ENCODE assay signal across 8 cellular contexts in genomic region chr16:85822145-85822544, GRCh38.
"Had no signal": no experiment of that assay in that cellular context is flagged by ENCODE, and none has a peak within 500 bp of the region (broad histone marks: within the 10 kb centered on the region; RNA-seq: fewer than 3 reads in every experiment).

No MANE protein-coding gene starts in this region.

- H3K27me3 Mint-ChIP-seq: stimulated activated naive B cell treated with anti-CD40 and anti-IgM and Interleukin-4, amounts not matched to agents 10 μg/mL and 1 μg/mL and 100 μg/mL, for 72 hours had no signal

- H3K4me3 ChIP-seq: body of pancreas, smooth muscle cell had no signal

- H3K9me3 Mint-ChIP-seq: activated T-helper 1 cell treated with anti-CD3 and anti-CD28 coated beads, Interleukin-12 subunit alpha, Interleukin-12 subunit beta, Interleukin-2, Interleukin-4 antibody, amounts not matched to agents 30 ng/mL and 10 ng/mL and 1 ng/mL, durations not matched to agents 14 hours and 24 hours and 36 hours; nephron progenitor cell; stimulated activated naive B cell treated with anti-CD40 and anti-IgM and Interleukin-4, amounts not matched to agents 10 μg/mL and 1 μg/mL and 100 μg/mL, for 72 hours; type B pancreatic cell had no signal

- H3K4me3 Mint-ChIP-seq: activated CD8-positive, alpha-beta T cell treated with anti-CD3 and anti-CD28 coated beads, Interleukin-2, amount 10 ng/mL, durations not matched to agents 7 days and 5 days; activated T-helper 1 cell treated with anti-CD3 and anti-CD28 coated beads, Interleukin-12 subunit alpha, Interleukin-12 subunit beta, Interleukin-2, Interleukin-4 antibody, amounts not matched to agents 30 ng/mL and 10 ng/mL and 1 ng/mL, durations not matched to agents 14 hours and 24 hours and 36 hours; nephron progenitor cell; stimulated activated naive B cell treated with anti-CD40 and anti-IgM and Interleukin-4, amounts not matched to agents 10 μg/mL and 1 μg/mL and 100 μg/mL, for 72 hours; type B pancreatic cell had no signal

- H3K4me2 ChIP-seq: smooth muscle cell had no signal

- H3K27ac ChIP-seq: body of pancreas had no signal

- DNase-seq: foreskin melanocyte had no signal

- H3K27ac Mint-ChIP-seq: activated CD8-positive, alpha-beta T cell treated with anti-CD3 and anti-CD28 coated beads, Interleukin-2, amount 10 ng/mL, durations not matched to agents 7 days and 5 days; activated T-helper 1 cell treated with anti-CD3 and anti-CD28 coated beads, Interleukin-12 subunit alpha, Interleukin-12 subunit beta, Interleukin-2, Interleukin-4 antibody, amounts not matched to agents 30 ng/mL and 10 ng/mL and 1 ng/mL, durations not matched to agents 14 hours and 24 hours and 36 hours; nephron progenitor cell; type B pancreatic cell had no signal

- H3K9me3 ChIP-seq: body of pancreas had no signal
